In the genomic region with DNA sequence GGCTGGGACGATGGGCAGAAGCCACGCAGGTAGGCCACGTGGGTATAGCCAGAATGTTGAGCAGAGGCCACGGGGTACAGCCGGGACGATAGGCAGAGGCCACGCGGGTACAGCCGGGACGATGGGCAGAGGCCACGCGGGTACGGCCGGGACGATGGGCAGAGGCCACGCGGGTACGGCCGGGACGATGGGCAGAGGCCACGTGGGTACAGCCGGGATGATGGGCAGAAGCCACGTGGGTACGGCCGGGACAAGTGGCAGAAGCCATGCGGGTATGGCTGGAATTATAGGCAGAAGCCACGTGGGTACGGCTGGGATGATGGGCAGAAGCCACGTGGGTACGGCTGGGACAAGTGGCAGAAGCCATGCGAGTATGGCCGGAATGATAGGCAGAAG, we compare ENCODE assay signal across 15 cellular contexts.
DNase-seq lines count a peak whose midpoint lies in the region; ATAC-seq and TF ChIP-seq lines count a peak whose summit lies in the region.
"Had no signal": no experiment of that assay in that cellular context is flagged by ENCODE, and none has a peak within 500 bp of the region (broad histone marks: within the 10 kb centered on the region; RNA-seq: fewer than 3 reads in every experiment).

No MANE protein-coding gene starts in this region.

- no peak for DNase-seq in caudate nucleus (lab: John Stamatoyannopoulos, UW)
- no peak for DNase-seq in endothelial cell (ENCODE audit: low spot score)
- no peak for DNase-seq in transverse colon
- DNase-seq: ACHN; BE2C; CD4-positive, alpha-beta memory T cell; DMS153; GDM1; HCEC 1CT had no signal

- peaks cover 13% of the 10 kb centered on the region for H3K4me1 ChIP-seq in BLaER1
- peaks cover 7 to 54% (median 14%) of the 10 kb centered on the region in 10 experiments; a peak in 19 of 20 replicates for H3K4me1 ChIP-seq in BLaER1 treated with 17β-estradiol and CSF1 and Interleukin-3, amounts not matched to agents 10 nM and 100 nM
- no peaks in the 10 kb centered on the region for H3K4me1 ChIP-seq in transverse colon

- H3K9me3 ChIP-seq in BLaER1 = no peaks in the 10 kb centered on the region
- peaks cover 0 to 8% (median 0%) of the 10 kb centered on the region in 11 experiments; a peak in 3 of 22 replicates for H3K9me3 ChIP-seq in BLaER1 treated with 17β-estradiol and CSF1 and Interleukin-3, amounts not matched to agents 10 nM and 100 nM (replicated peaks in 1 of 11)
- H3K9me3 ChIP-seq in transverse colon = no peaks in the 10 kb centered on the region
- H3K9me3 ChIP-seq: BE2C had no signal

- peaks cover 27% of the 10 kb centered on the region for H3K4me1 Mint-ChIP-seq in endothelial cell (ENCODE audit: unreplicated experiment)
- H3K4me1 Mint-ChIP-seq: CD4-positive, alpha-beta memory T cell had no signal

- no peak for TF ChIP-seq CTCF in endothelial cell (IDR thresholded peaks at IDR 0.05; ENCODE audit: unreplicated experiment)
- TF ChIP-seq CTCF in transverse colon (IDR thresholded peaks at IDR 0.05) = no peak

- ATAC-seq in HG02571 (IDR thresholded peaks at IDR 0.05; ENCODE audit: unreplicated experiment) (no peak), HG03196 (IDR thresholded peaks at IDR 0.05; ENCODE audit: unreplicated experiment) (no peak)
- ATAC-seq: GM23338 had no signal

- intact Hi-C loops in transverse colon (cut with DNase I; ENCODE audit: low total_unique reads) = no loop called here

- peaks cover 40% of the 10 kb centered on the region for H3K36me3 Mint-ChIP-seq in endothelial cell (ENCODE audit: low read depth, unreplicated experiment)
- H3K36me3 Mint-ChIP-seq: CD4-positive, alpha-beta memory T cell had no signal

- TF ChIP-seq EP300 in transverse colon (IDR thresholded peaks at IDR 0.05; ENCODE audit: low read depth) = no peak

- no peak overlapping the region for H3K4me3 ChIP-seq in BLaER1
- no peak overlapping the region for H3K4me3 ChIP-seq in BLaER1 treated with 17β-estradiol and CSF1 and Interleukin-3, amounts not matched to agents 10 nM and 100 nM
- H3K4me3 ChIP-seq in transverse colon = no peak overlapping the region
- H3K4me3 ChIP-seq: GM23338 had no signal

- peak overlapping the region; percentile 10 for H3K27ac Mint-ChIP-seq in endothelial cell (ENCODE audit: unreplicated experiment)
- H3K27ac Mint-ChIP-seq: CD4-positive, alpha-beta memory T cell; GM23338 had no signal

- H3K27ac ChIP-seq in BLaER1 = no peak overlapping the region
- H3K27ac ChIP-seq in BLaER1 treated with 17β-estradiol and CSF1 and Interleukin-3, amounts not matched to agents 10 nM and 100 nM = no peak overlapping the region
- peak overlapping the region; percentile 77 for H3K27ac ChIP-seq in caudate nucleus (ENCODE audit: low read depth, low read length)
- H3K27ac ChIP-seq in transverse colon = no peak overlapping the region

- H3K27me3 ChIP-seq in BLaER1 (no peaks in the 10 kb centered on the region), transverse colon (no peaks in the 10 kb centered on the region)
- H3K27me3 ChIP-seq in BLaER1 treated with 17β-estradiol and CSF1 and Interleukin-3, amounts not matched to agents 10 nM and 100 nM = no peaks in the 10 kb centered on the region
- H3K27me3 ChIP-seq: BE2C had no signal

- no peaks in the 10 kb centered on the region for H3K9me3 Mint-ChIP-seq in endothelial cell (ENCODE audit: unreplicated experiment)
- H3K9me3 Mint-ChIP-seq: CD14-positive monocyte; CD4-positive, alpha-beta memory T cell; GM23338 had no signal

- in situ Hi-C loops in transverse colon (cut with MboI; ENCODE audit: low pct_ligation_motif_present in 1 of 4, low pct_unique_long_range_greater_than_20kb in 1 of 4, low sequenced_read_pairs in 3 of 4) = no loop called here

- peak overlapping the region; percentile 53; the same call in 1 of the 2 replicates for H3K4me2 ChIP-seq in BLaER1
- H3K4me2 ChIP-seq in BLaER1 treated with 17β-estradiol and CSF1 and Interleukin-3, amounts not matched to agents 10 nM and 100 nM = peak overlapping the region in 6 of 11 experiments; percentile 15 to 57 (median 30); a peak in 6 of 22 replicates
- H3K4me2 ChIP-seq: GM23338 had no signal

- no peak overlapping the region for H3K4me3 Mint-ChIP-seq in endothelial cell (ENCODE audit: unreplicated experiment)
- H3K4me3 Mint-ChIP-seq: CD14-positive monocyte; CD4-positive, alpha-beta memory T cell; GM23338 had no signal

- no peak for TF ChIP-seq POLR2A in transverse colon (IDR thresholded peaks at IDR 0.05)

- WGBS in transverse colon (ENCODE audit: low coverage in 1 of 2), 2 donors = 91 to 98% methylated on average over 16 to 32 of the region's 32 CpGs

- H3K36me3 ChIP-seq in BLaER1 (peaks cover 31% of the 10 kb centered on the region), transverse colon (no peaks in the 10 kb centered on the region)
- H3K36me3 ChIP-seq in BLaER1 treated with 17β-estradiol and CSF1 and Interleukin-3, amounts not matched to agents 10 nM and 100 nM = peaks cover 0 to 26% (median 9%) of the 10 kb centered on the region in 11 experiments; a peak in 10 of 22 replicates
- H3K36me3 ChIP-seq: BE2C had no signal

- H3K9ac ChIP-seq in BLaER1 = no peak overlapping the region
- H3K9ac ChIP-seq in BLaER1 treated with 17β-estradiol and CSF1 and Interleukin-3, amounts not matched to agents 10 nM and 100 nM = no peak overlapping the region

- no peaks in the 10 kb centered on the region for H4K20me1 ChIP-seq in BLaER1
- H4K20me1 ChIP-seq in BLaER1 treated with 17β-estradiol and CSF1 and Interleukin-3, amounts not matched to agents 10 nM and 100 nM = no peaks in the 10 kb centered on the region

- peaks cover 6% of the 10 kb centered on the region for H3K27me3 Mint-ChIP-seq in endothelial cell (ENCODE audit: unreplicated experiment)
- H3K27me3 Mint-ChIP-seq: CD4-positive, alpha-beta memory T cell had no signal
